Comparison of ENCODE assay signal across 23 cellular contexts in genomic region chr16:23907903-23908302, GRCh38.
A peak's percentile ranks its signal among the peaks of the same experiment; 100 is the strongest.
DNase-seq lines count a peak whose midpoint lies in the region; ATAC-seq and TF ChIP-seq lines count a peak whose summit lies in the region.
"Had no signal": no experiment of that assay in that cellular context is flagged by ENCODE, and none has a peak within 500 bp of the region (broad histone marks: within the 10 kb centered on the region; RNA-seq: fewer than 3 reads in every experiment).

No MANE protein-coding gene starts in this region.

- POLR2A ChIA-PET in A673 (lab: Charles Lee; ENCODE audit: low non-redundant PET) (interaction anchor here (0.6 kb wide), 1 partner anchor 56 kb away, joined by 4 read pairs; no protein-coding TSS in a partner anchor), WTC11 (lab: Charles Lee) (no interaction called here)

- DNase-seq in A673 (ENCODE audit: low spot score), result no peak
- DNase-seq in CD4-positive, CD25-positive, alpha-beta regulatory T cell, result no peak
- DNase-seq in WTC11 (ENCODE audit: low spot score), result no peak
- DNase-seq in mucosa of descending colon, result no peak
- no peak for DNase-seq in NCI-H526 (lab: John Stamatoyannopoulos, UW)
- no peak for DNase-seq in CD1c-positive myeloid dendritic cell (ENCODE audit: extremely low spot score)
- DNase-seq: activated CD4-positive, CD25-positive, alpha-beta regulatory T cell treated with anti-CD3 and anti-CD28 coated beads, Interleukin-2, amount 50 U/mL, for 72 hours; activated CD8-positive, alpha-beta memory T cell treated with anti-CD3 and anti-CD28 coated beads, Interleukin-2, amount 10 ng/mL, durations not matched to agents 7 days and 5 days; activated gamma-delta T cell; cortex of kidney; foreskin keratinocyte; GF-D8; HCEC 1CT; kidney glomerular epithelial cell; NCI-H1048; NCI-H524 treated with DMSO at 0.1 percent for 48 hours; stimulated activated CD4-positive, alpha-beta T cell treated with anti-CD3 and anti-CD28 coated beads, Interleukin-15, amount 100 ng/mL, for 24 hours; stimulated activated naive CD4-positive, alpha-beta T cell treated with Interleukin-2 at 50 U/mL for 16 hours had no signal

- H3K4me3 ChIP-seq in A673 (ENCODE audit: low read depth, low read length, poor library complexity, severe bottlenecking), result no peak overlapping the region
- no peak overlapping the region for H3K4me3 ChIP-seq in CD4-positive, CD25-positive, alpha-beta regulatory T cell (ENCODE audit: low read depth, low read length)
- no peak overlapping the region for H3K4me3 ChIP-seq in mucosa of descending colon
- H3K4me3 ChIP-seq: GM12878, right atrium auricular region, SJSA1 had no signal

- H3K4me3 Mint-ChIP-seq in CD4-positive, CD25-positive, alpha-beta regulatory T cell, result no peak overlapping the region
- no peak overlapping the region for H3K4me3 Mint-ChIP-seq in WTC11
- H3K4me3 Mint-ChIP-seq: activated CD8-positive, alpha-beta memory T cell treated with anti-CD3 and anti-CD28 coated beads, Interleukin-2, amount 10 ng/mL, durations not matched to agents 7 days and 5 days had no signal

- H3K27me3 ChIP-seq in A673 (replicated peaks; ENCODE audit: insufficient read depth, low read depth, low read length, poor library complexity), result no peaks in the 10 kb centered on the region
- no peaks in the 10 kb centered on the region for H3K27me3 ChIP-seq in CD4-positive, CD25-positive, alpha-beta regulatory T cell (ENCODE audit: control insufficient read depth, insufficient read depth, low read length)
- H3K27me3 ChIP-seq: foreskin keratinocyte, right atrium auricular region, SJSA1 had no signal

- TF ChIP-seq CTCF in A673 (conservative IDR thresholded peaks at IDR 0.05; ENCODE audit: low read depth, low read length) (no peak), WTC11 (IDR thresholded peaks at IDR 0.05) (no peak), mucosa of descending colon (IDR thresholded peaks at IDR 0.05) (no peak)

- no peaks in the 10 kb centered on the region for H3K9me3 Mint-ChIP-seq in CD4-positive, CD25-positive, alpha-beta regulatory T cell
- no peaks in the 10 kb centered on the region for H3K9me3 Mint-ChIP-seq in WTC11

- intact Hi-C loops in A673 (cut with micrococcal nuclease; ENCODE audit: unreplicated experiment) (no loop called here), mucosa of descending colon (cut with DNase I, micrococcal nuclease) (loop anchor here in 1 of 2 donors (10.0 kb wide), 1 partner anchor 63 kb away; no protein-coding TSS in a partner anchor)

- no TSS peak for BruUV-seq in A673 (replicated peaks; lab: Mats Ljungman, UMichigan)

- H3K9me3 ChIP-seq in A673 (ENCODE audit: low read depth, low read length, poor library complexity, severe bottlenecking) (no peaks in the 10 kb centered on the region), mucosa of descending colon (no peaks in the 10 kb centered on the region)
- no peaks in the 10 kb centered on the region for H3K9me3 ChIP-seq in CD4-positive, CD25-positive, alpha-beta regulatory T cell (ENCODE audit: control insufficient read depth in 2 of 2, low read length in 2 of 2)
- H3K9me3 ChIP-seq: right atrium auricular region, SJSA1 had no signal

- H3K27ac Mint-ChIP-seq in CD4-positive, CD25-positive, alpha-beta regulatory T cell, result peak overlapping the region; percentile 50 to 89 (median 79)
- H3K27ac Mint-ChIP-seq in WTC11, result peak overlapping the region; percentile 15; the same call in 1 of the 2 replicates
- H3K27ac Mint-ChIP-seq: activated CD8-positive, alpha-beta memory T cell treated with anti-CD3 and anti-CD28 coated beads, Interleukin-2, amount 10 ng/mL, durations not matched to agents 7 days and 5 days had no signal

- ATAC-seq in CD4-positive, CD25-positive, alpha-beta regulatory T cell (ENCODE audit: low read depth in 2 of 2), result no peak
- no peak for ATAC-seq in WTC11
- ATAC-seq in mucosa of descending colon, result peak; percentile 36
- no peak for ATAC-seq in GM19467 (IDR thresholded peaks at IDR 0.05; ENCODE audit: unreplicated experiment)
- ATAC-seq: activated CD8-positive, alpha-beta memory T cell treated with anti-CD3 and anti-CD28 coated beads, Interleukin-2, amount 10 ng/mL, durations not matched to agents 7 days and 5 days; foreskin keratinocyte; GM12878 had no signal

- peaks cover 12% of the 10 kb centered on the region for H3K36me3 Mint-ChIP-seq in CD4-positive, CD25-positive, alpha-beta regulatory T cell
- H3K36me3 Mint-ChIP-seq in WTC11, result no peaks in the 10 kb centered on the region

- peaks cover 25 to 73% (median 46%) of the 10 kb centered on the region in 4 donors for H3K4me1 Mint-ChIP-seq in CD4-positive, CD25-positive, alpha-beta regulatory T cell
- peaks cover 24% of the 10 kb centered on the region for H3K4me1 Mint-ChIP-seq in WTC11

- H3K27ac ChIP-seq in A673 (ENCODE audit: low read depth, low read length, poor library complexity, severe bottlenecking), result peak overlapping the region; percentile 97
- no peak overlapping the region for H3K27ac ChIP-seq in CD4-positive, CD25-positive, alpha-beta regulatory T cell (ENCODE audit: insufficient read depth, low read length, poor library complexity, severe bottlenecking)
- H3K27ac ChIP-seq: epithelial cell of prostate, foreskin keratinocyte, right atrium auricular region, SJSA1 had no signal

- H3K4me1 ChIP-seq in A673 (ENCODE audit: insufficient read depth, low read length, poor library complexity, severe bottlenecking) (peaks cover 76% of the 10 kb centered on the region), mucosa of descending colon (ENCODE audit: low read depth) (no peaks in the 10 kb centered on the region)
- peaks cover 9% of the 10 kb centered on the region for H3K4me1 ChIP-seq in CD4-positive, CD25-positive, alpha-beta regulatory T cell (ENCODE audit: control insufficient read depth, insufficient read depth, low read length, poor library complexity, severe bottlenecking)
- H3K4me1 ChIP-seq: foreskin keratinocyte, right atrium auricular region had no signal

- no peaks in the 10 kb centered on the region for H3K27me3 Mint-ChIP-seq in CD4-positive, CD25-positive, alpha-beta regulatory T cell
- no peaks in the 10 kb centered on the region for H3K27me3 Mint-ChIP-seq in WTC11 (ENCODE audit: low read depth)
- H3K27me3 Mint-ChIP-seq: activated CD8-positive, alpha-beta memory T cell treated with anti-CD3 and anti-CD28 coated beads, Interleukin-2, amount 10 ng/mL, durations not matched to agents 7 days and 5 days had no signal

- H3K36me3 ChIP-seq in A673 (ENCODE audit: insufficient read depth, low read length, poor library complexity, severe bottlenecking), result no peaks in the 10 kb centered on the region
- no peaks in the 10 kb centered on the region for H3K36me3 ChIP-seq in CD4-positive, CD25-positive, alpha-beta regulatory T cell (ENCODE audit: control insufficient read depth, insufficient read depth, low read length)
- H3K36me3 ChIP-seq in mucosa of descending colon (ENCODE audit: low read depth), result no peaks in the 10 kb centered on the region
- H3K36me3 ChIP-seq: right atrium auricular region, SJSA1 had no signal

- CTCF ChIA-PET in A673 (lab: Charles Lee) (no interaction called here), WTC11 (lab: Charles Lee) (no interaction called here)

TF ChIP-seq in WTC11, 78 proteins besides CTCF, POLR2A, EP300 and RAD21:
- TF ChIP-seq OVOL2 (CRISPR knock-in tag; IDR thresholded peaks at IDR 0.05; ENCODE audit: borderline replicate concordance), result no peak
- TF ChIP-seq ZSCAN18 (CRISPR knock-in tag; IDR thresholded peaks at IDR 0.05), result no peak
- TF ChIP-seq CDX4 (CRISPR knock-in tag; IDR thresholded peaks at IDR 0.05; ENCODE audit: borderline replicate concordance), result no peak
TF ChIP-seq in WTC11: peak in this region for 0.
